In genomic region chr7:137801003-137801402, GRCh38 we compare ENCODE assay signal across 20 cellular contexts. TPM values are rescaled to one million over a fixed set of nuclear protein-coding genes. Genes with fewer than 3 reads are reported as not detected.
DNase-seq lines count a peak whose midpoint lies in the region; TF ChIP-seq lines count a peak whose summit lies in the region.
"Had no signal": no experiment of that assay in that cellular context is flagged by ENCODE, and none has a peak within 500 bp of the region (broad histone marks: within the 10 kb centered on the region; RNA-seq: fewer than 3 reads in every experiment).

No MANE protein-coding gene starts in this region.

- no peaks in the 10 kb centered on the region for H3K27me3 ChIP-seq in kidney epithelial cell (ENCODE audit: control insufficient read depth, insufficient read depth, low read length)
- H3K27me3 ChIP-seq in smooth muscle cell (ENCODE audit: low read depth) = no peaks in the 10 kb centered on the region
- no peaks in the 10 kb centered on the region for H3K27me3 ChIP-seq in sigmoid colon
- no peaks in the 10 kb centered on the region for H3K27me3 ChIP-seq in spleen (replicated peaks in 1 of 7)
- H3K27me3 ChIP-seq: adrenal gland, vagina had no signal

- peak overlapping the region; percentile 73 for H3K27ac Mint-ChIP-seq in chondrocyte (ENCODE audit: unreplicated experiment)
- H3K27ac Mint-ChIP-seq: activated T-helper 17 cell treated with anti-CD3 and anti-CD28 coated beads, Interleukin-2, amount 50 U/mL, for 72 hours; naive B cell; progenitor cell of endocrine pancreas had no signal

- H2AFZ ChIP-seq in smooth muscle cell (ENCODE audit: low read depth) = no peak overlapping the region

- H3K4me3 ChIP-seq in kidney epithelial cell (ENCODE audit: low read depth, low read length) (no peak overlapping the region), smooth muscle cell (no peak overlapping the region), sigmoid colon (no peak overlapping the region), spleen (no peak overlapping the region)
- H3K4me3 ChIP-seq: adrenal gland, coronary artery, left ventricle myocardium inferior, vagina had no signal

- H3K27me3 Mint-ChIP-seq in chondrocyte (ENCODE audit: low read depth) = no peaks in the 10 kb centered on the region

- H3K27ac ChIP-seq in smooth muscle cell (ENCODE audit: low read depth) (no peak overlapping the region), sigmoid colon (no peak overlapping the region), spleen (no peak overlapping the region)
- H3K27ac ChIP-seq: adrenal gland, coronary artery, left ventricle myocardium inferior, vagina had no signal

- H3K9me3 Mint-ChIP-seq in chondrocyte (ENCODE audit: low read depth) = peaks cover 4% of the 10 kb centered on the region
- H3K9me3 Mint-ChIP-seq: activated T-helper 17 cell treated with anti-CD3 and anti-CD28 coated beads, Interleukin-2, amount 50 U/mL, for 72 hours had no signal

- TF ChIP-seq POLR2A in sigmoid colon (IDR thresholded peaks at IDR 0.05) = no peak
- no peak for TF ChIP-seq POLR2A in spleen (IDR thresholded peaks at IDR 0.05)

- H3K4me1 Mint-ChIP-seq in chondrocyte (ENCODE audit: low read depth) = peaks cover 46% of the 10 kb centered on the region
- H3K4me1 Mint-ChIP-seq: activated T-helper 17 cell treated with anti-CD3 and anti-CD28 coated beads, Interleukin-2, amount 50 U/mL, for 72 hours; naive B cell had no signal

- no peak overlapping the region for H3K4me3 Mint-ChIP-seq in chondrocyte (ENCODE audit: unreplicated experiment)
- H3K4me3 Mint-ChIP-seq: activated T-helper 17 cell treated with anti-CD3 and anti-CD28 coated beads, Interleukin-2, amount 50 U/mL, for 72 hours; naive B cell had no signal

- H3F3A ChIP-seq in smooth muscle cell (ENCODE audit: low read depth) = no peaks in the 10 kb centered on the region

- H3K36me3 Mint-ChIP-seq in chondrocyte (ENCODE audit: low read depth) = peaks cover 15% of the 10 kb centered on the region
- H3K36me3 Mint-ChIP-seq: naive B cell had no signal

- H3K79me2 ChIP-seq in smooth muscle cell (ENCODE audit: low read depth) = no peaks in the 10 kb centered on the region

- H3K9me3 ChIP-seq in smooth muscle cell (replicated peaks; ENCODE audit: low read depth) (no peaks in the 10 kb centered on the region), sigmoid colon (peaks cover 0 to 1% (median 0%) of the 10 kb centered on the region in 4 donors), spleen (no peaks in the 10 kb centered on the region)
- H3K9me3 ChIP-seq: adrenal gland, vagina had no signal

- H3K4me1 ChIP-seq in smooth muscle cell (ENCODE audit: low read depth) (no peaks in the 10 kb centered on the region), sigmoid colon (no peaks in the 10 kb centered on the region), spleen (no peaks in the 10 kb centered on the region)
- H3K4me1 ChIP-seq: adrenal gland, left ventricle myocardium inferior, vagina had no signal

- TF ChIP-seq EP300 in sigmoid colon (IDR thresholded peaks at IDR 0.05) = no peak

- H4K20me1 ChIP-seq in smooth muscle cell (ENCODE audit: low read depth) = no peaks in the 10 kb centered on the region

- intact Hi-C loops in sigmoid colon (cut with DNase I) (no loop called here), spleen (cut with DNase I; ENCODE audit: low total_unique reads) (no loop called here)

- no peak overlapping the region for H3K4me2 ChIP-seq in smooth muscle cell

- peak; percentile 40 for DNase-seq in DMS53 (lab: John Stamatoyannopoulos, UW)
- peak; percentile 63 for DNase-seq in NCI-H226
- no peak for DNase-seq in chondrocyte (ENCODE audit: low spot score)
- DNase-seq in kidney epithelial cell (ENCODE audit: low read depth) = peak; percentile 37
- no peak for DNase-seq in smooth muscle cell (lab: John Stamatoyannopoulos, UW; ENCODE audit: unreplicated experiment)
- no peak for DNase-seq in sigmoid colon
- no peak for DNase-seq in stimulated activated naive CD4-positive, alpha-beta T cell (lab: John Stamatoyannopoulos, UW)
- DNase-seq in spleen = no peak
- DNase-seq: adrenal gland; Calu3; Kasumi-1; left ventricle myocardium inferior; naive B cell; NCI-H146; NCI-H510A; stimulated activated CD4-positive, alpha-beta T cell treated with anti-CD3 and anti-CD28 coated beads, Interleukin-15, amount 100 ng/mL, for 24 hours had no signal

- H3K9ac ChIP-seq in smooth muscle cell (ENCODE audit: low read depth) = no peak overlapping the region

- WGBS in smooth muscle cell (ENCODE audit: low lambda C conversion rate) = 90% methylated on average over 1 of the region's 1 CpG
- WGBS in sigmoid colon, 2 donors = 66 to 80% methylated on average over 1 of the region's 1 CpG
- WGBS in spleen, 5 donors = 48 to 80% (median 64%) methylated on average over 1 of the region's 1 CpG

- TF ChIP-seq CTCF in chondrocyte (IDR thresholded peaks at IDR 0.05) (no peak), kidney epithelial cell (IDR thresholded peaks at IDR 0.05; ENCODE audit: insufficient read depth, low read length, poor library complexity, severe bottlenecking) (no peak), smooth muscle cell (IDR thresholded peaks at IDR 0.05; ENCODE audit: borderline replicate concordance, insufficient read depth, poor library complexity, severe bottlenecking) (no peak), sigmoid colon (IDR thresholded peaks at IDR 0.05) (no peak), spleen (IDR thresholded peaks at IDR 0.05 in 8 of 11, conservative IDR thresholded peaks at IDR 0.05 in 3 of 11) (no peak)

- H3K36me3 ChIP-seq in kidney epithelial cell (ENCODE audit: control insufficient read depth, insufficient read depth, low read length) = no peaks in the 10 kb centered on the region
- no peaks in the 10 kb centered on the region for H3K36me3 ChIP-seq in smooth muscle cell (ENCODE audit: low read depth)
- H3K36me3 ChIP-seq in sigmoid colon = no peaks in the 10 kb centered on the region
- H3K36me3 ChIP-seq in spleen = no peaks in the 10 kb centered on the region
- H3K36me3 ChIP-seq: adrenal gland, left ventricle myocardium inferior, vagina had no signal

RNA-seq across cellular contexts. Expression of gene DGKI, which starts 45.8 kb away (rescaled TPM):
- total RNA-seq in chondrocyte = 15.3 to 52.4 TPM (median 17.0 TPM) in 3 replicates
- 3.5 and 6.4 TPM in 2 replicates for total RNA-seq in kidney epithelial cell
- total RNA-seq in smooth muscle cell = 3.5 and 6.2 TPM in 2 replicates
- polyA plus RNA-seq in smooth muscle cell = 1.6 and 2.5 TPM in 2 replicates
- total RNA-seq in sigmoid colon = 1 to 10 TPM in 3 of 4 donors, under 1 TPM in 1; 0.66 to 7.6 (median 1.8) TPM
- polyA plus RNA-seq in sigmoid colon = under 1 TPM in 2 of 3 donors, not detected in 1; 0.17 to 0.60 TPM
- total RNA-seq in spleen = 1 to 10 TPM in 1 of 7 donors, under 1 TPM in 6; 0.05 to 1.0 (median 0.61) TPM
- under 1 TPM; 0.03 to 0.22 (median 0.05) TPM for polyA plus RNA-seq in spleen
- total RNA-seq: Calu3 had no signal

Comparison
In these comparisons a context has a peak if more than half of its experiments do, and no peak if none do; other contexts are left out.
1. DNase-seq: peak in DMS53 (single experiment), NCI-H226 (single experiment) and kidney epithelial cell (single experiment); none in chondrocyte (single experiment), smooth muscle cell (single experiment), sigmoid colon (single experiment), stimulated activated naive CD4-positive, alpha-beta T cell (0 of 6) and spleen (single experiment).